ENCODE assay signal across 1 cellular context in genomic region chr16:56700195-56700594, GRCh38.
TF ChIP-seq lines count a peak whose summit lies in the region.

No MANE protein-coding gene starts in this region.

TF ChIP-seq in H1, 55 proteins besides CTCF, POLR2A, EP300 and RAD21:
- no peak for TF ChIP-seq POLR2AphosphoS5 (IDR thresholded peaks at IDR 0.05; ENCODE audit: low read depth, low read length)
- TF ChIP-seq CEBPB (IDR thresholded peaks at IDR 0.05; ENCODE audit: low read depth, low read length) = peak; percentile 42; the same call in 1 of the 2 replicates
TF ChIP-seq in H1: peak in this region for 1.
